Comparison of ENCODE assay signal across 23 cellular contexts in genomic region chr9:8208465-8208864, GRCh38.
"Had no signal": no experiment of that assay in that cellular context is flagged by ENCODE, and none has a peak within 500 bp of the region (broad histone marks: within the 10 kb centered on the region; RNA-seq: fewer than 3 reads in every experiment).

No MANE protein-coding gene starts in this region.

- H3K36me3 ChIP-seq: gastrocnemius medialis, right lobe of liver, spleen, upper lobe of left lung had no signal

- H3K4me1 ChIP-seq: body of pancreas, gastrocnemius medialis, right lobe of liver, spleen, testis, upper lobe of left lung had no signal

- DNase-seq: activated CD4-positive, alpha-beta memory T cell treated with anti-CD3 and anti-CD28 coated beads, Interleukin-2, amount 10 ng/mL, durations not matched to agents 7 days and 5 days; activated CD4-positive, alpha-beta T cell treated with anti-CD3 and anti-CD28 coated beads, Interleukin-2, amount 10 ng/mL, durations not matched to agents 24 days and 14 days; activated CD8-positive, alpha-beta memory T cell treated with anti-CD3 and anti-CD28 coated beads, Interleukin-2, amount 10 ng/mL, durations not matched to agents 7 days and 5 days; activated effector memory CD4-positive, alpha-beta T cell treated with anti-CD3 and anti-CD28 coated beads, Interleukin-2, amount 50 U/mL, for 16 hours; activated naive CD4-positive, alpha-beta T cell treated with anti-CD3 and anti-CD28 coated beads, Interleukin-2, amount 10 ng/mL, durations not matched to agents 7 days and 5 days; activated T-cell treated with anti-CD3 and anti-CD28 coated beads for 4 hours; amygdala; body of pancreas; gastrocnemius medialis; head of caudate nucleus; hypothalamus; left cardiac atrium; naive B cell; nucleus accumbens; right lobe of liver; spleen; stimulated activated CD4-positive, alpha-beta T cell treated with anti-CD3 and anti-CD28 coated beads, Interleukin-4, amount 100 ng/mL, for 1 hour; stimulated activated naive CD4-positive, alpha-beta T cell; testis; upper lobe of left lung had no signal

- H3K9me3 ChIP-seq: body of pancreas, gastrocnemius medialis, right lobe of liver, spleen, testis, upper lobe of left lung had no signal

- H3K27ac ChIP-seq: body of pancreas, epithelial cell of prostate, gastrocnemius medialis, right lobe of liver, spleen, testis, upper lobe of left lung, VCaP had no signal

- ATAC-seq: activated CD4-positive, CD25-positive, alpha-beta regulatory T cell treated with anti-CD3 and anti-CD28 coated beads, Interleukin-2, amount 50 U/mL, for 24 hours; activated CD8-positive, alpha-beta memory T cell treated with anti-CD3 and anti-CD28 coated beads, Interleukin-2, amount 10 ng/mL, durations not matched to agents 7 days and 5 days; body of pancreas; gastrocnemius medialis; left cardiac atrium; right lobe of liver had no signal

- H3K27me3 ChIP-seq: body of pancreas, gastrocnemius medialis, right lobe of liver, spleen, testis, upper lobe of left lung had no signal

- H3K4me3 ChIP-seq: body of pancreas, gastrocnemius medialis, right lobe of liver, spleen, testis, upper lobe of left lung had no signal
